In the genomic region with DNA sequence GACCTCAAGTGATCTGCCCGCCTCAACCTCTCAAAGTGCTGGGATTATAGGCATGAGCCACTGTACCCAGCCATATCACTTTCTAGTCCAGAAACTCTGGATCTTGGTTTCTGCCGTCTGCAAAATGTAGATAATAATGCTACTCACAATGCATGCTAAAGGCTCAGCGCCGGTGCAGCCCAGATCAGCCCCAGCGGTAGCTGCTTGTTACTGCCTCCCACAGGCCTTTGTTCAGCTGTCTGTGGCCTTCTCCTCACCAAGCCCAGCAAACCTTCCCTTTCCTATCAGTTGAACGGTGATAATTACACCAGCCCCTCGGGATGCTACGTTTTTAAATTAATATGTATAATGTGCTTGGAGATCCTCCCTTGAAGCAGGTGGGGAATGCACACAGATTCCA, we compare ENCODE assay signal across 18 cellular contexts. TPM values are rescaled to one million over a fixed set of nuclear protein-coding genes. Genes with fewer than 3 reads are reported as not detected.
DNase-seq lines count a peak whose midpoint lies in the region; ATAC-seq and TF ChIP-seq lines count a peak whose summit lies in the region.
"Had no signal": no experiment of that assay in that cellular context is flagged by ENCODE, and none has a peak within 500 bp of the region (broad histone marks: within the 10 kb centered on the region; RNA-seq: fewer than 3 reads in every experiment).

No MANE protein-coding gene starts in this region.

- H3K27ac Mint-ChIP-seq in WTC11: no peak overlapping the region
- no peak overlapping the region for H3K27ac Mint-ChIP-seq in nephron progenitor cell
- H3K27ac Mint-ChIP-seq: CD14-positive monocyte had no signal

- 52 to 56% methylated on average over 5 to 8 of the region's 8 CpGs for WGBS in testis, 2 donors

- CTCF ChIA-PET in WTC11 (lab: Charles Lee): interaction anchor here (0.6 to 1.8 kb wide), 7 partner anchors 9 to 279 kb away, joined by 3 to 10 read pairs (median 3); no protein-coding TSS in a partner anchor

- POLR2A ChIA-PET in WTC11 (lab: Charles Lee): no interaction called here

- intact Hi-C loops in testis (cut with DNase I; ENCODE audit: low total_unique reads): no loop called here
- intact Hi-C loops in left lung (cut with DNase I): no loop called here

- no peaks in the 10 kb centered on the region for H3K4me1 ChIP-seq in testis
- no peaks in the 10 kb centered on the region for H3K4me1 ChIP-seq in left lung
- H3K4me1 ChIP-seq: HAP-1 had no signal

- TF ChIP-seq POLR2A in testis (IDR thresholded peaks at IDR 0.05): no peak

- H3K9me3 ChIP-seq in testis (no peaks in the 10 kb centered on the region), left lung (no peaks in the 10 kb centered on the region)
- H3K9me3 ChIP-seq: HAP-1, SK-N-SH had no signal

- ATAC-seq in WTC11 (peak; percentile 87), left lung (no peak)

- H3K27me3 ChIP-seq in testis (no peaks in the 10 kb centered on the region), left lung (peaks cover 5 to 48% of the 10 kb centered on the region in 2 donors)

- TF ChIP-seq CTCF in WTC11 (IDR thresholded peaks at IDR 0.05) (no peak), nephron progenitor cell (IDR thresholded peaks at IDR 0.05) (peak; percentile 13), testis (IDR thresholded peaks at IDR 0.05) (peak in 1 of 3 experiments; percentile 8), left lung (IDR thresholded peaks at IDR 0.05) (no peak)

- H3K9me3 Mint-ChIP-seq in WTC11 (no peaks in the 10 kb centered on the region), nephron progenitor cell (no peaks in the 10 kb centered on the region)

- no peak overlapping the region for H3K4me3 ChIP-seq in testis
- no peak overlapping the region for H3K4me3 ChIP-seq in left lung
- H3K4me3 ChIP-seq: HAP-1 had no signal

- H3K4me3 Mint-ChIP-seq in WTC11 (no peak overlapping the region), nephron progenitor cell (no peak overlapping the region)
- H3K4me3 Mint-ChIP-seq: CD14-positive monocyte had no signal

- H3K27ac ChIP-seq in testis: peak overlapping the region in 1 of 2 donors; percentile 29
- H3K27ac ChIP-seq in left lung: no peak overlapping the region
- H3K27ac ChIP-seq: 22Rv1 had no signal

- H3K36me3 ChIP-seq in testis (ENCODE audit: low read depth, missing control alignments) (no peaks in the 10 kb centered on the region), left lung (no peaks in the 10 kb centered on the region)
- H3K36me3 ChIP-seq: HAP-1 had no signal

- peaks cover 19% of the 10 kb centered on the region for H3K4me1 Mint-ChIP-seq in WTC11
- H3K4me1 Mint-ChIP-seq in nephron progenitor cell: peaks cover 38% of the 10 kb centered on the region
- H3K4me1 Mint-ChIP-seq: CD14-positive monocyte had no signal

- H3K27me3 Mint-ChIP-seq in WTC11 (ENCODE audit: low read depth): peaks cover 27% of the 10 kb centered on the region
- H3K27me3 Mint-ChIP-seq in nephron progenitor cell (ENCODE audit: low read depth, poor library complexity): peaks cover 12% of the 10 kb centered on the region

- DNase-seq in DMS 273 (lab: John Stamatoyannopoulos, UW; ENCODE audit: unreplicated experiment): peak; percentile 9
- DNase-seq in DMS 273 treated with DMSO at 0.1 percent for 48 hours (lab: John Stamatoyannopoulos, UW): no peak
- DNase-seq in WTC11 (ENCODE audit: low spot score): peak; percentile 28
- DNase-seq in nephron progenitor cell: no peak
- DNase-seq in testis: peak; percentile 75
- DNase-seq in activated CD4-positive, alpha-beta T cell treated with anti-CD3 and anti-CD28 coated beads for 48 hours: no peak
- DNase-seq in DMS153 (lab: John Stamatoyannopoulos, UW): no peak
- DNase-seq in left lung: no peak
- DNase-seq: EL, NCI-H1105 treated with DMSO at 0.1 percent for 48 hours, NCI-H1694 treated with DMSO at 0.1 percent for 48 hours, NCI-H510A, NCI-H774, SHP77, SK-N-SH had no signal

- H3K36me3 Mint-ChIP-seq in WTC11 (no peaks in the 10 kb centered on the region), nephron progenitor cell (ENCODE audit: low read depth) (no peaks in the 10 kb centered on the region)
- H3K36me3 Mint-ChIP-seq: CD14-positive monocyte had no signal

TF ChIP-seq in WTC11, 78 proteins besides CTCF, POLR2A, EP300 and RAD21:
- TF ChIP-seq ZNF138 (CRISPR knock-in tag; conservative IDR thresholded peaks at IDR 0.05): no peak
- TF ChIP-seq SP1 (CRISPR knock-in tag; conservative IDR thresholded peaks at IDR 0.05): no peak
- no peak for TF ChIP-seq ZNF232 (CRISPR knock-in tag; IDR thresholded peaks at IDR 0.05)
- TF ChIP-seq ZNF396 (CRISPR knock-in tag; IDR thresholded peaks at IDR 0.05; ENCODE audit: borderline replicate concordance): no peak
- TF ChIP-seq NR1H2 (CRISPR knock-in tag; IDR thresholded peaks at IDR 0.05): no peak

RNA-seq across cellular contexts. Expression of a gene that starts 26.2 kb away (rescaled TPM):
- total RNA-seq in WTC11 (2021) (0.73 to 0.94 TPM (median 0.83 TPM) in 3 replicates), testis (10 to 100 TPM; 37.7 to 39.2 TPM), left lung (1 to 10 TPM; 1.4 to 2.0 TPM)
- polyA plus RNA-seq in testis (ENCODE audit: insufficient read depth, low read depth, low replicate concordance): 15.8 TPM

Comparison
In these comparisons a context has a peak if more than half of its experiments do, and no peak if none do; other contexts are left out.
1. DNase-seq: peak in DMS 273 (single experiment), WTC11 (single experiment) and testis (single experiment); none in DMS 273 treated with DMSO at 0.1 percent for 48 hours (single experiment), nephron progenitor cell (single experiment), activated CD4-positive, alpha-beta T cell treated with anti-CD3 and anti-CD28 coated beads for 48 hours (single experiment), DMS153 (single experiment) and left lung (0 of 2).
2. RNA of a gene that starts 26.2 kb away (total RNA-seq): 37.7 to 39.2 TPM in testis; 1.4 to 2.0 TPM in left lung and 0.73 to 0.94 TPM in WTC11; every median in the first group is over 10 times any median in the second.